In the genomic region with DNA sequence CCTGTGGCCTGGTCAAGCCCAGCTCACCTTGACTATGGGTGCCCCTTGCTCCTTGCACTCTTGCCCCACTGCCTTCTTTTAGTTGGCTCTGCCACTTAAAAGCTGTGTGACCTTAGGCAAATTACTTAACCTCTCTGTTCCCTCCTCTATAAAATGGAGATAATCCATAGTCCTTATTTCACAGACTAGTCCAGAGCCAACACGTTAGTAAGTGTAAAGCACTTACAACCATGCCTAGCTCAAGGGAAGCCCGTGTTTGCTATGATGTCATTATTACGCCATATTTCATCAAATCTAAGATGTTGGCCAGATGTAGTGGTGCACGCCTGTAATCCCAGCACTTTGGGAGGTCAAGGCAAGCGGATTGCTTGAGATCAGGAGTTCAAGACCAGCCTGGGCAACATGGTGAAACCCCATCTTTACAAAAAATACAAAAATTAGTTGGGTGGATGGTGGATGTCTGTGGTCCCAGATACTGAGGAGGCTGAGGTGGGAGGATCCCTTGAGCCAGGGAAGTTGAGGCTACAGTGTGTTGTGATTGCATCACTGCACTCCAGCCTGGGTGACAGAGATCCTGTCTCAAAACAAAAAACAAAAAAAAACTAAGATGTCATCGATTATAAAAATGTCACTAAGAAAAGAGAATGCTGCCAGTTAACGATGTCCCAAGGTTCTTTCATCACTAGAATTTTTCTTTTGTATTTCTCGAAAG, we compare ENCODE assay signal across 18 cellular contexts. TPM values are rescaled to one million over a fixed set of nuclear protein-coding genes. Genes with fewer than 3 reads are reported as not detected.
DNase-seq lines count a peak whose midpoint lies in the region; TF ChIP-seq lines count a peak whose summit lies in the region.
"Had no signal": no experiment of that assay in that cellular context is flagged by ENCODE, and none has a peak within 500 bp of the region (broad histone marks: within the 10 kb centered on the region; RNA-seq: fewer than 3 reads in every experiment).

No MANE protein-coding gene starts in this region.

- H3K9me3 ChIP-seq in tibial nerve = no peaks in the 10 kb centered on the region

- H3K4me1 ChIP-seq in tibial nerve = peaks cover 0 to 21% (median 9%) of the 10 kb centered on the region in 4 donors

- no peaks in the 10 kb centered on the region for H3K27me3 ChIP-seq in tibial nerve

- POLR2A ChIA-PET in activated CD4-positive, alpha-beta memory T cell treated with anti-CD3 and anti-CD28 coated beads for 36 hours (lab: Charles Lee) = no interaction called here

- TF ChIP-seq CTCF in mesothelial cell of epicardium (IDR thresholded peaks at IDR 0.05; ENCODE audit: unreplicated experiment) = no peak
- no peak for TF ChIP-seq CTCF in tibial nerve (IDR thresholded peaks at IDR 0.05)

- 67 to 75% methylated on average over 8 of the region's 8 CpGs for WGBS in tibial nerve, 2 donors

- no peak for TF ChIP-seq POLR2A in tibial nerve (IDR thresholded peaks at IDR 0.05)

- no peak overlapping the region for H3K27ac ChIP-seq in tibial nerve
- H3K27ac ChIP-seq: VCaP had no signal

- H3K36me3 Mint-ChIP-seq in activated CD4-positive, alpha-beta T cell treated with anti-CD3 and anti-CD28 coated beads, Interleukin-2, amount 10 ng/mL, durations not matched to agents 24 days and 14 days (ENCODE audit: low read depth) = peaks cover 32% of the 10 kb centered on the region
- H3K36me3 Mint-ChIP-seq in activated CD4-positive, alpha-beta memory T cell treated with anti-CD3 and anti-CD28 coated beads for 36 hours = peaks cover 23% of the 10 kb centered on the region
- H3K36me3 Mint-ChIP-seq in mesothelial cell of epicardium = no peaks in the 10 kb centered on the region

- DNase-seq in activated CD4-positive, alpha-beta T cell treated with anti-CD3 and anti-CD28 coated beads, Interleukin-2, amount 10 ng/mL, durations not matched to agents 24 days and 14 days = no peak
- no peak for DNase-seq in activated CD4-positive, alpha-beta T cell treated with anti-CD3 and anti-CD28 coated beads for 1 hour
- no peak for DNase-seq in activated CD4-positive, alpha-beta memory T cell treated with anti-CD3 and anti-CD28 coated beads for 36 hours
- DNase-seq in mesothelial cell of epicardium (ENCODE audit: low spot score in 2 of 2, unreplicated experiment in 2 of 2) = no peak
- no peak for DNase-seq in tibial nerve (ENCODE audit: low spot score in 2 of 2)
- no peak for DNase-seq in ecto neural progenitor cell (ENCODE audit: low spot score)
- DNase-seq: 8988T; activated T-cell treated with anti-CD3 and anti-CD28 coated beads, Interleukin-2, amount 50 U/mL, for 1 hour; effector memory CD4-positive, alpha-beta T cell; GF-D8; KBM-7; kidney; midbrain; NCI-H1436; NCI-H446 treated with DMSO at 0.1 percent for 48 hours; PC-3; stimulated activated CD4-positive, alpha-beta T cell treated with anti-CD3 and anti-CD28 coated beads, Interleukin-12 subunit alpha, Interleukin-12 subunit beta, amount 100 ng/mL, for 4 hours had no signal

- no peaks in the 10 kb centered on the region for H3K27me3 Mint-ChIP-seq in activated CD4-positive, alpha-beta T cell treated with anti-CD3 and anti-CD28 coated beads, Interleukin-2, amount 10 ng/mL, durations not matched to agents 24 days and 14 days
- H3K27me3 Mint-ChIP-seq in activated CD4-positive, alpha-beta memory T cell treated with anti-CD3 and anti-CD28 coated beads for 36 hours = no peaks in the 10 kb centered on the region
- H3K27me3 Mint-ChIP-seq in mesothelial cell of epicardium (ENCODE audit: low read depth) = peaks cover 3% of the 10 kb centered on the region

- peaks cover 34% of the 10 kb centered on the region for H3K4me1 Mint-ChIP-seq in activated CD4-positive, alpha-beta T cell treated with anti-CD3 and anti-CD28 coated beads, Interleukin-2, amount 10 ng/mL, durations not matched to agents 24 days and 14 days
- H3K4me1 Mint-ChIP-seq in activated CD4-positive, alpha-beta memory T cell treated with anti-CD3 and anti-CD28 coated beads for 36 hours (ENCODE audit: low read depth) = peaks cover 45% of the 10 kb centered on the region
- H3K4me1 Mint-ChIP-seq in mesothelial cell of epicardium = peaks cover 18% of the 10 kb centered on the region

- no peaks in the 10 kb centered on the region for H3K36me3 ChIP-seq in tibial nerve

- H3K4me3 Mint-ChIP-seq in activated CD4-positive, alpha-beta T cell treated with anti-CD3 and anti-CD28 coated beads, Interleukin-2, amount 10 ng/mL, durations not matched to agents 24 days and 14 days = no peak overlapping the region
- no peak overlapping the region for H3K4me3 Mint-ChIP-seq in activated CD4-positive, alpha-beta memory T cell treated with anti-CD3 and anti-CD28 coated beads for 36 hours
- no peak overlapping the region for H3K4me3 Mint-ChIP-seq in mesothelial cell of epicardium

- TF ChIP-seq EP300 in tibial nerve (IDR thresholded peaks at IDR 0.05) = no peak

- CTCF ChIA-PET in activated CD4-positive, alpha-beta memory T cell treated with anti-CD3 and anti-CD28 coated beads for 36 hours (lab: Charles Lee) = interaction anchor here (0.7 to 1.8 kb wide), 2 partner anchors 20 to 338 kb away, joined by 4 to 8 read pairs; a partner anchor contains a TSS

- intact Hi-C loops in activated CD4-positive, alpha-beta T cell treated with anti-CD3 and anti-CD28 coated beads, Interleukin-2, amount 10 ng/mL, durations not matched to agents 24 days and 14 days (cut with micrococcal nuclease) = no loop called here
- intact Hi-C loops in activated CD4-positive, alpha-beta memory T cell treated with anti-CD3 and anti-CD28 coated beads for 36 hours (cut with micrococcal nuclease) = no loop called here

- no peak overlapping the region for H3K4me3 ChIP-seq in tibial nerve

- H3K9me3 Mint-ChIP-seq in activated CD4-positive, alpha-beta T cell treated with anti-CD3 and anti-CD28 coated beads, Interleukin-2, amount 10 ng/mL, durations not matched to agents 24 days and 14 days = no peaks in the 10 kb centered on the region
- no peaks in the 10 kb centered on the region for H3K9me3 Mint-ChIP-seq in activated CD4-positive, alpha-beta memory T cell treated with anti-CD3 and anti-CD28 coated beads for 36 hours
- no peaks in the 10 kb centered on the region for H3K9me3 Mint-ChIP-seq in mesothelial cell of epicardium

- H3K27ac Mint-ChIP-seq in activated CD4-positive, alpha-beta T cell treated with anti-CD3 and anti-CD28 coated beads, Interleukin-2, amount 10 ng/mL, durations not matched to agents 24 days and 14 days = peak overlapping the region; percentile 15
- H3K27ac Mint-ChIP-seq in activated CD4-positive, alpha-beta memory T cell treated with anti-CD3 and anti-CD28 coated beads for 36 hours = peak overlapping the region; percentile 38
- peak overlapping the region; percentile 68 for H3K27ac Mint-ChIP-seq in mesothelial cell of epicardium

RNA-seq across cellular contexts. Expression of a gene that starts 2.3 kb away (rescaled TPM):
- 116 and 119 TPM in 2 replicates for total RNA-seq in activated CD4-positive, alpha-beta T cell treated with anti-CD3 and anti-CD28 coated beads, Interleukin-2, amount 10 ng/mL, durations not matched to agents 24 days and 14 days
- 10 to 100 TPM; 69.5 to 74.5 TPM for total RNA-seq in activated CD4-positive, alpha-beta memory T cell treated with anti-CD3 and anti-CD28 coated beads for 36 hours
- 10.1 to 12.0 TPM (median 11.5 TPM) in 3 replicates for total RNA-seq in mesothelial cell of epicardium
- 10 to 100 TPM in 3 of 4 donors, 1 to 10 TPM in 1; 6.9 to 48.0 (median 14.4) TPM for total RNA-seq in tibial nerve

RNA-seq across cellular contexts. Expression of a gene that starts 19.8 kb away (rescaled TPM):
- 98.0 and 104 TPM in 2 replicates for total RNA-seq in activated CD4-positive, alpha-beta T cell treated with anti-CD3 and anti-CD28 coated beads, Interleukin-2, amount 10 ng/mL, durations not matched to agents 24 days and 14 days
- 100 to 1,000 TPM; 156 to 164 TPM for total RNA-seq in activated CD4-positive, alpha-beta memory T cell treated with anti-CD3 and anti-CD28 coated beads for 36 hours
- 134 to 139 TPM (median 139 TPM) in 3 replicates for total RNA-seq in mesothelial cell of epicardium
- 100 to 1,000 TPM; 142 to 246 (median 204) TPM for total RNA-seq in tibial nerve

RNA-seq across cellular contexts. Expression of a gene that starts 20.3 kb away (rescaled TPM):
- 319 and 320 TPM in 2 replicates for total RNA-seq in activated CD4-positive, alpha-beta T cell treated with anti-CD3 and anti-CD28 coated beads, Interleukin-2, amount 10 ng/mL, durations not matched to agents 24 days and 14 days
- total RNA-seq in activated CD4-positive, alpha-beta memory T cell treated with anti-CD3 and anti-CD28 coated beads for 36 hours = 100 to 1,000 TPM; 255 to 258 TPM
- 178 to 201 TPM (median 184 TPM) in 3 replicates for total RNA-seq in mesothelial cell of epicardium
- total RNA-seq in tibial nerve = 100 to 1,000 TPM; 290 to 381 (median 327) TPM

RNA-seq across cellular contexts. Expression of a gene that starts 21.3 kb away (rescaled TPM):
- 46.3 and 48.6 TPM in 2 replicates for total RNA-seq in activated CD4-positive, alpha-beta T cell treated with anti-CD3 and anti-CD28 coated beads, Interleukin-2, amount 10 ng/mL, durations not matched to agents 24 days and 14 days
- total RNA-seq in activated CD4-positive, alpha-beta memory T cell treated with anti-CD3 and anti-CD28 coated beads for 36 hours = 10 to 100 TPM; 31.4 to 34.3 TPM
- total RNA-seq in mesothelial cell of epicardium (27.6 to 30.1 TPM (median 30.1 TPM) in 3 replicates), tibial nerve (10 to 100 TPM; 23.7 to 34.3 (median 26.2) TPM)

RNA-seq across cellular contexts. Expression of a gene that starts 32.4 kb away (rescaled TPM):
- total RNA-seq in activated CD4-positive, alpha-beta T cell treated with anti-CD3 and anti-CD28 coated beads, Interleukin-2, amount 10 ng/mL, durations not matched to agents 24 days and 14 days = 59.6 and 60.6 TPM in 2 replicates
- total RNA-seq in activated CD4-positive, alpha-beta memory T cell treated with anti-CD3 and anti-CD28 coated beads for 36 hours = 10 to 100 TPM; 32.8 to 35.6 TPM
- total RNA-seq in mesothelial cell of epicardium (23.2 to 26.6 TPM (median 26.4 TPM) in 3 replicates), tibial nerve (10 to 100 TPM; 26.0 to 39.3 (median 28.7) TPM)

Comparison
In these comparisons a context has a peak if more than half of its experiments do, and no peak if none do; other contexts are left out.
1. H3K27ac Mint-ChIP-seq: peak in every context shown above with its lines; median percentile 68 in mesothelial cell of epicardium; 38 in activated CD4-positive, alpha-beta memory T cell treated with anti-CD3 and anti-CD28 coated beads for 36 hours; 15 in activated CD4-positive, alpha-beta T cell treated with anti-CD3 and anti-CD28 coated beads, Interleukin-2, amount 10 ng/mL, durations not matched to agents 24 days and 14 days.